In the genomic region with DNA sequence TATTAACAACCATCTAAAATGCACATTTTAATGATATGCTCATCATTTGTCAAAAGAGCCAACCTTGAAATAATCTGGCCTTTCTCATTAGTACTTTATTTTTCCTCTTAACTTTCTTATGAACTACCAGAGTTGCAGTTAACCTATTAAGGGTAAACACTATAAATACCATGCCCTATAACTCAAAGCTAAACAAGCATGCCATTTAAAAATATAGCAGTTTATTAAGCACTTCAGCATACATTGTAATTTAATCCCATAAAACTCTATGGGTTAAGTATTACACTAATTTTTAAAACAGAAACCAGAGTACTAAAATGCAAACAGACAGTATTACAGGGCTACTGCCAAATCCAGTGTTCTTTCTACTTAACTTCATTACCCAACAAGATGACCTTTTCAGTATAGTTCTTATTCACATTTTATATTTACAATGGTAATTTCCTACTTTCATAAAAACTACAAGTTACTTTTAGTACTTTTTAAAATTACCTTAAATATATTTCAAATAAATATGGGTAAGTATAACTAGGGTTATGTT, we compare ENCODE assay signal across 20 cellular contexts.
"Had no signal": no experiment of that assay in that cellular context is flagged by ENCODE, and none has a peak within 500 bp of the region (broad histone marks: within the 10 kb centered on the region; RNA-seq: fewer than 3 reads in every experiment).

No MANE protein-coding gene starts in this region.

- DNase-seq: activated CD4-positive, alpha-beta T cell treated with anti-CD3 and anti-CD28 coated beads, Interleukin-2, amount 50 U/mL, for 1 hour; activated gamma-delta T cell treated with Interleukin-2 at 50 U/mL for 16 hours; activated T-cell treated with anti-CD3 and anti-CD28 coated beads, Interleukin-2, amount 50 U/mL, for 72 hours; caudate nucleus; dorsolateral prefrontal cortex; head of caudate nucleus; immature natural killer cell; kidney glomerular epithelial cell; left ventricle myocardium superior; stimulated activated CD4-positive, alpha-beta T cell treated with anti-CD3 and anti-CD28 coated beads, Interleukin-2, amount 100 ng/mL, for 48 hours; stomach; T-helper 9 cell; trophoblast cell had no signal

- H3K27ac ChIP-seq: dorsolateral prefrontal cortex, epithelial cell of prostate, prostate gland, right atrium auricular region, stomach, vagina had no signal

- H3K9me3 ChIP-seq: prostate gland, right atrium auricular region, stomach, vagina had no signal

- ATAC-seq: activated CD4-positive, CD25-positive, alpha-beta regulatory T cell treated with anti-CD3 and anti-CD28 coated beads, Interleukin-2, amount 50 U/mL, for 24 hours; activated naive CD4-positive, alpha-beta T cell treated with anti-CD3 and anti-CD28 coated beads, Interleukin-2, amount 50 U/mL, for 72 hours; activated T-cell treated with anti-CD3 and anti-CD28 coated beads, Interleukin-2, amount 50 U/mL, for 72 hours; left ventricle myocardium superior had no signal

- H3K4me3 ChIP-seq: dorsolateral prefrontal cortex, prostate gland, right atrium auricular region, stomach, vagina had no signal

- H3K27me3 ChIP-seq: dorsolateral prefrontal cortex, right atrium auricular region, stomach, vagina had no signal

- H3K36me3 ChIP-seq: prostate gland, right atrium auricular region, stomach, vagina had no signal

- H3K4me1 ChIP-seq: prostate gland had no signal

- H3K9me3 Mint-ChIP-seq: activated naive CD4-positive, alpha-beta T cell treated with anti-CD3 and anti-CD28 coated beads, Interleukin-2, amount 50 U/mL, for 72 hours; activated T-cell treated with anti-CD3 and anti-CD28 coated beads, Interleukin-2, amount 50 U/mL, for 72 hours; brain; immature natural killer cell had no signal

- H3K36me3 Mint-ChIP-seq: activated naive CD4-positive, alpha-beta T cell treated with anti-CD3 and anti-CD28 coated beads, Interleukin-2, amount 50 U/mL, for 72 hours; brain; immature natural killer cell had no signal

- H3K27ac Mint-ChIP-seq: activated naive CD4-positive, alpha-beta T cell treated with anti-CD3 and anti-CD28 coated beads, Interleukin-2, amount 50 U/mL, for 72 hours; immature natural killer cell had no signal

- H3K4me3 Mint-ChIP-seq: immature natural killer cell had no signal
